In the genomic region with DNA sequence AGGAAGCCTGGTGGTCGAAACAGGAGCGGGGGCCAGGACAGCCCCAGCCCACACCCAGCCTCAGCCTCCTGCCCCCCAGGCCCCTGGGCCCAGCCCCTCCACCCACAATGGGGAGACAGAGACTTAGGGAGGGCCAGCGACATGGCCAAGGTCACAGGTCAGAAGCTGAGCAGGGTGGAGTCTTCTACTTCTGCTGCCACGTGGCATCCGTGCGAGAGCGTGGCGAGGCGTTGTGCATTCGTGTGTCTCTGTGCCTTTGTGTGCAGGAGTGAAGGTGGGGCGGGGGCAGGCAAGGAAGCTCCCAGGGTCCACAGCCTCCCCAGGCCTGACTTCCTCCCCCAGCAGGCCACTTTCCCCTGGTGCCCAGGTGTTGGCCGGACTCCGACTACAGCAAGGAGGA, we compare ENCODE assay signal across 35 cellular contexts. TPM values are rescaled to one million over a fixed set of nuclear protein-coding genes. Genes with fewer than 3 reads are reported as not detected.
DNase-seq lines count a peak whose midpoint lies in the region; ATAC-seq, FAIRE-seq and TF ChIP-seq lines count a peak whose summit lies in the region.
"Had no signal": no experiment of that assay in that cellular context is flagged by ENCODE, and none has a peak within 500 bp of the region (broad histone marks: within the 10 kb centered on the region; RNA-seq: fewer than 3 reads in every experiment).

No MANE protein-coding gene starts in this region.

- no peak overlapping the region for H3K4me3 ChIP-seq in BLaER1 treated with 17β-estradiol and CSF1 and Interleukin-3, amounts not matched to agents 10 nM and 100 nM
- H3K4me3 ChIP-seq in kidney (ENCODE audit: low read length in 2 of 2) (no peak overlapping the region), skeletal muscle tissue (ENCODE audit: low read length in 3 of 3) (no peak overlapping the region), OCI-LY7 (ENCODE audit: low read depth, low read length, poor library complexity, severe bottlenecking) (no peak overlapping the region)
- H3K4me3 ChIP-seq: A549 had no signal

- no TSS peak for BruUV-seq in OCI-LY7 (replicated peaks; lab: Mats Ljungman, UMichigan)

- peak overlapping the region; percentile 40 to 93 (median 86); a peak in 21 of 22 replicates for H3K4me2 ChIP-seq in BLaER1 treated with 17β-estradiol and CSF1 and Interleukin-3, amounts not matched to agents 10 nM and 100 nM
- H3K4me2 ChIP-seq in OCI-LY7 (ENCODE audit: low read length) = no peak overlapping the region
- H3K4me2 ChIP-seq: A549 had no signal

- H3K9me2 ChIP-seq in OCI-LY7 (ENCODE audit: insufficient read depth, low read length) = no peaks in the 10 kb centered on the region

- no peak for FAIRE-seq in kidney (lab: Jason Lieb, UNC)
- FAIRE-seq: A549, colon, GM18507, keratinocyte had no signal

- H4K20me1 ChIP-seq in BLaER1 treated with 17β-estradiol and CSF1 and Interleukin-3, amounts not matched to agents 10 nM and 100 nM = no peaks in the 10 kb centered on the region
- H4K20me1 ChIP-seq in OCI-LY7 (ENCODE audit: insufficient read depth, low read length) = no peaks in the 10 kb centered on the region

- TF ChIP-seq CTCF in kidney (IDR thresholded peaks at IDR 0.05; ENCODE audit: borderline replicate concordance, extremely low read depth, insufficient read depth) = no peak
- TF ChIP-seq CTCF in OCI-LY7 (conservative IDR thresholded peaks at IDR 0.05; ENCODE audit: low read length) = no peak

- H3K27ac ChIP-seq in BLaER1 treated with 17β-estradiol and CSF1 and Interleukin-3, amounts not matched to agents 10 nM and 100 nM = peak overlapping the region in 7 of 11 experiments; percentile 5 to 74 (median 45); a peak in 10 of 22 replicates
- H3K27ac ChIP-seq in kidney (ENCODE audit: low read depth in 2 of 2, low read length in 2 of 2) = peak overlapping the region in 1 of 2 donors; percentile 73
- H3K27ac ChIP-seq in skeletal muscle tissue (ENCODE audit: low read depth, low read length) = peak overlapping the region; percentile 30
- H3K27ac ChIP-seq in OCI-LY7 (ENCODE audit: low read depth, low read length, poor library complexity, severe bottlenecking) = no peak overlapping the region
- H3K27ac ChIP-seq: A549, VCaP had no signal

- H3K4me1 ChIP-seq in BLaER1 treated with 17β-estradiol and CSF1 and Interleukin-3, amounts not matched to agents 10 nM and 100 nM = peaks cover 43 to 77% (median 74%) of the 10 kb centered on the region in 10 experiments
- H3K4me1 ChIP-seq in kidney (ENCODE audit: control insufficient read depth in 1 of 2, insufficient read depth in 1 of 2, low read depth in 1 of 2, low read length in 2 of 2) = peaks cover 0 to 14% of the 10 kb centered on the region in 2 donors
- H3K4me1 ChIP-seq in skeletal muscle tissue (ENCODE audit: control insufficient read depth in 3 of 3, insufficient read depth in 3 of 3, low read length in 3 of 3) = peaks cover 31 to 42% (median 40%) of the 10 kb centered on the region in 3 donors
- no peaks in the 10 kb centered on the region for H3K4me1 ChIP-seq in OCI-LY7 (ENCODE audit: insufficient read depth, low read length, poor library complexity, severe bottlenecking)
- H3K4me1 ChIP-seq: A549 had no signal

- intact Hi-C loops in kidney (cut with DNase I) (no loop called here), OCI-LY7 (cut with micrococcal nuclease; ENCODE audit: unreplicated experiment) (no loop called here)

- no peaks in the 10 kb centered on the region for H3K79me2 ChIP-seq in OCI-LY7 (ENCODE audit: insufficient read depth, low read depth, low read length)

- DNase-seq in kidney = peak; percentile 79
- no peak for DNase-seq in activated T-cell treated with anti-CD3 and anti-CD28 coated beads for 4 hours
- no peak for DNase-seq in OCI-LY7 (ENCODE audit: low spot score)
- DNase-seq in NCI-H446 treated with DMSO at 0.1 percent for 48 hours (lab: John Stamatoyannopoulos, UW) = no peak
- DNase-seq: activated CD4-positive, alpha-beta T cell treated with anti-CD3 and anti-CD28 coated beads for 4 hours; AML-193; amygdala; CD4-positive, alpha-beta memory T cell; effector CD4-positive, alpha-beta T cell; EL; H7; midbrain; MM.1S; naive B cell; NCI-H1417; NCI-H2081 treated with DMSO at 0.1 percent for 48 hours; NCI-H2227 treated with DMSO at 0.1 percent for 48 hours; NCI-H526 treated with DMSO at 0.1 percent for 48 hours; nucleus accumbens; SHP77; stimulated activated CD4-positive, alpha-beta T cell treated with anti-CD3 and anti-CD28 coated beads, Interleukin-1b, Interleukin-23, amount 100 ng/mL, for 48 hours; stimulated activated naive CD8-positive, alpha-beta T cell treated with anti-CD3 and anti-CD28 coated beads, Interleukin-15, Interleukin-2, amounts not matched to agents 100 U/mL and 50 U/mL, for 24 hours had no signal

- H3K27me3 ChIP-seq in BLaER1 treated with 17β-estradiol and CSF1 and Interleukin-3, amounts not matched to agents 10 nM and 100 nM = peaks cover 0 to 15% (median 0%) of the 10 kb centered on the region in 11 experiments; a peak in 3 of 22 replicates
- H3K27me3 ChIP-seq in skeletal muscle tissue (ENCODE audit: control insufficient read depth in 3 of 3, insufficient read depth in 3 of 3, low read length in 3 of 3) = peaks cover 11 to 24% (median 14%) of the 10 kb centered on the region in 3 donors

- peak; percentile 32 for ATAC-seq in esophagus mucosa
- no peak for ATAC-seq in HG03135 (IDR thresholded peaks at IDR 0.05; ENCODE audit: unreplicated experiment)
- ATAC-seq: A549; stimulated activated naive CD8-positive, alpha-beta T cell treated with anti-CD3 and anti-CD28 coated beads, Interleukin-15, Interleukin-2, amounts not matched to agents 100 U/mL and 50 U/mL, for 24 hours had no signal

- H2AFZ ChIP-seq in OCI-LY7 (ENCODE audit: low read length) = no peak overlapping the region

- no peaks in the 10 kb centered on the region for H3K9me3 ChIP-seq in BLaER1 treated with 17β-estradiol and CSF1 and Interleukin-3, amounts not matched to agents 10 nM and 100 nM (replicated peaks in 1 of 11)
- H3K9me3 ChIP-seq in kidney (ENCODE audit: control insufficient read depth in 1 of 2, low read length in 2 of 2) (no peaks in the 10 kb centered on the region), skeletal muscle tissue (ENCODE audit: control insufficient read depth in 3 of 3, low read length in 3 of 3) (no peaks in the 10 kb centered on the region), OCI-LY7 (ENCODE audit: low read length) (no peaks in the 10 kb centered on the region)
- H3K9me3 ChIP-seq: A549 had no signal

- POLR2A ChIA-PET in OCI-LY7 (lab: Charles Lee) = no interaction called here

- H3K9ac ChIP-seq in BLaER1 treated with 17β-estradiol and CSF1 and Interleukin-3, amounts not matched to agents 10 nM and 100 nM = peak overlapping the region in 5 of 11 experiments; percentile 22 to 54 (median 48); a peak in 6 of 22 replicates
- no peak overlapping the region for H3K9ac ChIP-seq in kidney (ENCODE audit: low read length in 2 of 2)
- no peak overlapping the region for H3K9ac ChIP-seq in skeletal muscle tissue (ENCODE audit: low read depth in 1 of 3, low read length in 3 of 3)

- H3K36me3 ChIP-seq in BLaER1 treated with 17β-estradiol and CSF1 and Interleukin-3, amounts not matched to agents 10 nM and 100 nM = no peaks in the 10 kb centered on the region
- H3K36me3 ChIP-seq in kidney (ENCODE audit: control insufficient read depth in 1 of 2, insufficient read depth in 2 of 2, low read length in 2 of 2) (no peaks in the 10 kb centered on the region), skeletal muscle tissue (ENCODE audit: control insufficient read depth in 3 of 3, insufficient read depth in 3 of 3, low read length in 3 of 3) (no peaks in the 10 kb centered on the region), OCI-LY7 (ENCODE audit: insufficient read depth, low read length) (no peaks in the 10 kb centered on the region)

- CTCF ChIA-PET in OCI-LY7 (lab: Charles Lee; ENCODE audit: unreplicated experiment) = no interaction called here

RNA-seq across cellular contexts. Expression of gene GRIFIN, which starts 14.1 kb away (rescaled TPM):
- total RNA-seq in esophagus mucosa (not detected), kidney (not detected), skeletal muscle tissue (not detected), OCI-LY7 (2022) (not detected in 2 replicates)
- not detected for polyA plus RNA-seq in kidney (ENCODE audit: insufficient read depth, low read depth, low replicate concordance)
- total RNA-seq in OCI-LY7 (2014; rRNA removed; shearing (Covaris generic)) = not detected in 2 replicates
- total RNA-seq: bronchial epithelial cell; CD4-positive, alpha-beta memory T cell; H7; lower leg skin; T-helper 2 cell treated with Interferon-gamma antibody and Interleukin-4, amounts not matched to agents 100 ng/mL and 5 ng/mL, for 36 hours had no signal
- polyA plus RNA-seq: A549; CD4-positive, alpha-beta memory T cell; keratinocyte; thymus had no signal

RNA-seq across cellular contexts. Expression of gene LFNG, which starts 29.3 kb away (rescaled TPM):
- total RNA-seq in esophagus mucosa (5.7 TPM), kidney (18.4 TPM), skeletal muscle tissue (23.0 TPM), OCI-LY7 (2022) (1.2 and 2.1 TPM in 2 replicates)
- 5.0 TPM for polyA plus RNA-seq in kidney (ENCODE audit: insufficient read depth, low read depth, low replicate concordance)
- 1.2 and 2.3 TPM in 2 replicates for total RNA-seq in OCI-LY7 (2014; rRNA removed; shearing (Covaris generic))
